ENCODE assay signal across 19 cellular contexts in the genomic region with DNA sequence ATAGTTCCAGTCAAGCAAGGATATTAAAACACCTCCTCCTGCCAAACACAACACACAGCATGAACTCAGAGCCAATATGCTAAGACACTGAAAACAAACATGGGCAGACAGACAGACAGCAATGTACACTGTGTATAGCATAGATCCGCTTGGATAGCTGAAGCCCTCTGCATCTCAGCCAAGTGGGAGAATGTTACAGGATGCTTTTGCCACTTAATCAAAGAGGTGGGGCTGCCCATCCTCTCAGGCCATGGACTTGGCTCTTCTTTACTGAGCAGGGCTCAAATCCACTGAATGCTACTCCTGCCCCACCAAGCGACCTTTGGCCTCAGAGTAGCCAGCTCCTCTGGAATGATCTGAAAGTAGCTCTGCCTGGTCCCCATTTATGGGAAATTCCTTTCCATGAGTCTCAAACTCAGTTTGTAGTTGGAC.
"Had no signal": no experiment of that assay in that cellular context is flagged by ENCODE, and none has a peak within 500 bp of the region (broad histone marks: within the 10 kb centered on the region; RNA-seq: fewer than 3 reads in every experiment).

No MANE protein-coding gene starts in this region.

- H3K4me3 Mint-ChIP-seq: activated CD4-positive, alpha-beta memory T cell treated with anti-CD3 and anti-CD28 coated beads, Interleukin-2, amount 10 ng/mL, durations not matched to agents 7 days and 5 days; activated CD8-positive, alpha-beta memory T cell treated with anti-CD3 and anti-CD28 coated beads, Interleukin-2, amount 10 ng/mL, durations not matched to agents 7 days and 5 days; activated naive CD8-positive, alpha-beta T cell treated with anti-CD3 and anti-CD28 coated beads for 36 hours; naive B cell; neural crest cell; stimulated activated naive B cell treated with anti-CD40 and anti-IgM and Interleukin-4, amounts not matched to agents 10 μg/mL and 1 μg/mL and 100 μg/mL, for 72 hours had no signal

- ATAC-seq: activated CD8-positive, alpha-beta memory T cell treated with anti-CD3 and anti-CD28 coated beads, Interleukin-2, amount 10 ng/mL, durations not matched to agents 7 days and 5 days; mucosa of descending colon; stimulated activated naive B cell treated with anti-CD40 and anti-IgM and Interleukin-4, amounts not matched to agents 10 μg/mL and 1 μg/mL and 100 μg/mL, for 72 hours had no signal

- DNase-seq: activated CD4-positive, alpha-beta memory T cell treated with anti-CD3 and anti-CD28 coated beads, Interleukin-2, amount 10 ng/mL, durations not matched to agents 7 days and 5 days; activated CD4-positive, alpha-beta T cell treated with anti-CD3 and anti-CD28 coated beads for 48 hours; activated CD4-positive, CD25-positive, alpha-beta regulatory T cell; activated CD8-positive, alpha-beta memory T cell treated with anti-CD3 and anti-CD28 coated beads, Interleukin-2, amount 10 ng/mL, durations not matched to agents 7 days and 5 days; activated naive CD8-positive, alpha-beta T cell treated with anti-CD3 and anti-CD28 coated beads for 36 hours; amygdala; cerebellar nuclear complex; dermis blood vessel endothelial cell; effector memory CD4-positive, alpha-beta T cell; foreskin melanocyte; kidney glomerular epithelial cell; mesenchymal stem cell; mucosa of descending colon; naive B cell; ovary; stimulated activated naive B cell treated with anti-CD40 and anti-IgM and Interleukin-4, amounts not matched to agents 10 μg/mL and 1 μg/mL and 100 μg/mL, for 72 hours; T1000; uterus had no signal

- H3K27ac Mint-ChIP-seq: activated CD4-positive, alpha-beta memory T cell treated with anti-CD3 and anti-CD28 coated beads, Interleukin-2, amount 10 ng/mL, durations not matched to agents 7 days and 5 days; activated CD8-positive, alpha-beta memory T cell treated with anti-CD3 and anti-CD28 coated beads, Interleukin-2, amount 10 ng/mL, durations not matched to agents 7 days and 5 days; activated naive CD8-positive, alpha-beta T cell treated with anti-CD3 and anti-CD28 coated beads for 36 hours; naive B cell; stimulated activated naive B cell treated with anti-CD40 and anti-IgM and Interleukin-4, amounts not matched to agents 10 μg/mL and 1 μg/mL and 100 μg/mL, for 72 hours had no signal

- H3K4me1 Mint-ChIP-seq: activated CD4-positive, alpha-beta memory T cell treated with anti-CD3 and anti-CD28 coated beads, Interleukin-2, amount 10 ng/mL, durations not matched to agents 7 days and 5 days; activated CD8-positive, alpha-beta memory T cell treated with anti-CD3 and anti-CD28 coated beads, Interleukin-2, amount 10 ng/mL, durations not matched to agents 7 days and 5 days; activated naive CD8-positive, alpha-beta T cell treated with anti-CD3 and anti-CD28 coated beads for 36 hours; naive B cell; stimulated activated naive B cell treated with anti-CD40 and anti-IgM and Interleukin-4, amounts not matched to agents 10 μg/mL and 1 μg/mL and 100 μg/mL, for 72 hours had no signal

- H3K9me3 Mint-ChIP-seq: activated CD4-positive, alpha-beta memory T cell treated with anti-CD3 and anti-CD28 coated beads, Interleukin-2, amount 10 ng/mL, durations not matched to agents 7 days and 5 days; activated naive CD8-positive, alpha-beta T cell treated with anti-CD3 and anti-CD28 coated beads for 36 hours; neural crest cell had no signal

- H3K36me3 Mint-ChIP-seq: activated CD8-positive, alpha-beta memory T cell treated with anti-CD3 and anti-CD28 coated beads, Interleukin-2, amount 10 ng/mL, durations not matched to agents 7 days and 5 days; activated naive CD8-positive, alpha-beta T cell treated with anti-CD3 and anti-CD28 coated beads for 36 hours; naive B cell; stimulated activated naive B cell treated with anti-CD40 and anti-IgM and Interleukin-4, amounts not matched to agents 10 μg/mL and 1 μg/mL and 100 μg/mL, for 72 hours had no signal
